Comparison of ENCODE assay signal across 26 cellular contexts in genomic region chr3:171135536-171135935, GRCh38.
DNase-seq lines count a peak whose midpoint lies in the region; ATAC-seq and TF ChIP-seq lines count a peak whose summit lies in the region.
"Had no signal": no experiment of that assay in that cellular context is flagged by ENCODE, and none has a peak within 500 bp of the region (broad histone marks: within the 10 kb centered on the region; RNA-seq: fewer than 3 reads in every experiment).

No MANE protein-coding gene starts in this region.

- no peak for TF ChIP-seq CTCF in CD8-positive, alpha-beta T cell (IDR thresholded peaks at IDR 0.05)
- TF ChIP-seq CTCF in IMR-90 (conservative IDR thresholded peaks at IDR 0.05; ENCODE audit: low read depth, low read length), result no peak
- TF ChIP-seq CTCF in chondrocyte (IDR thresholded peaks at IDR 0.05), result no peak

- H3K4me3 Mint-ChIP-seq in CD8-positive, alpha-beta T cell, result no peak overlapping the region
- H3K4me3 Mint-ChIP-seq in chondrocyte (ENCODE audit: unreplicated experiment), result no peak overlapping the region
- H3K4me3 Mint-ChIP-seq: activated naive CD8-positive, alpha-beta T cell treated with anti-CD3 and anti-CD28 coated beads for 36 hours; brain; CD8-positive, alpha-beta memory T cell; natural killer cell treated with Interleukin-12 subunit alpha and Interleukin-12 subunit beta and Interleukin-15 and Interleukin-18, amount 100 ng/mL, for 72 hours; stimulated activated naive CD8-positive, alpha-beta T cell treated with anti-CD3 and anti-CD28 coated beads, Interleukin-15, amount 100 ng/mL, for 72 hours had no signal

- no peak for TF ChIP-seq RAD21 in IMR-90 (IDR thresholded peaks at IDR 0.05; ENCODE audit: low read length)

- H3K4me1 Mint-ChIP-seq in CD8-positive, alpha-beta T cell (ENCODE audit: low read depth), result no peaks in the 10 kb centered on the region
- H3K4me1 Mint-ChIP-seq in chondrocyte (ENCODE audit: low read depth), result peaks cover 51% of the 10 kb centered on the region
- H3K4me1 Mint-ChIP-seq: activated naive CD8-positive, alpha-beta T cell treated with anti-CD3 and anti-CD28 coated beads for 36 hours; brain; stimulated activated naive CD8-positive, alpha-beta T cell treated with anti-CD3 and anti-CD28 coated beads, Interleukin-15, amount 100 ng/mL, for 72 hours had no signal

- H3K4me1 ChIP-seq in CD8-positive, alpha-beta T cell (ENCODE audit: insufficient read depth, low read length), result no peaks in the 10 kb centered on the region
- H3K4me1 ChIP-seq in IMR-90 (ENCODE audit: control insufficient read depth, insufficient read depth, low read length), result peaks cover 3% of the 10 kb centered on the region; the same call in 1 of the 2 replicates
- H3K4me1 ChIP-seq: HAP-1 had no signal

- H3K4ac ChIP-seq in IMR-90 (ENCODE audit: low read depth, low read length), result no peak overlapping the region

- no peak overlapping the region for H2BK5ac ChIP-seq in IMR-90 (ENCODE audit: low read depth, low read length, poor library complexity, severe bottlenecking)

- H3K9ac ChIP-seq in IMR-90 (ENCODE audit: low read depth, low read length), result no peak overlapping the region

- BruUV-seq in IMR-90 (replicated peaks; lab: Mats Ljungman, UMichigan), result no TSS peak

- H2AK9ac ChIP-seq in IMR-90 (replicated peaks; ENCODE audit: low read depth, low read length, poor library complexity), result no peak overlapping the region

- DNase-seq in CD8-positive, alpha-beta T cell, result no peak
- DNase-seq in IMR-90 (peak; percentile 59), chondrocyte (ENCODE audit: low spot score) (no peak), myocyte (ENCODE audit: low read depth) (peak; percentile 75), NCI-H345 treated with DMSO at 0.1 percent for 48 hours (lab: John Stamatoyannopoulos, UW; ENCODE audit: unreplicated experiment) (no peak), hippocampal formation (lab: John Stamatoyannopoulos, UW) (no peak)
- DNase-seq: activated CD4-positive, alpha-beta T cell treated with anti-CD3 and anti-CD28 coated beads for 4 hours; activated naive CD8-positive, alpha-beta T cell treated with anti-CD3 and anti-CD28 coated beads for 36 hours; CD8-positive, alpha-beta memory T cell; dermis blood vessel endothelial cell; DND-41; left colon; MM.1S; NCI-H146; NCI-H2171; NCI-H526 treated with DMSO at 0.1 percent for 48 hours; posterior cingulate gyrus; stimulated activated CD4-positive, alpha-beta T cell treated with anti-CD3 and anti-CD28 coated beads, Interleukin-2, amount 100 ng/mL, for 24 hours; stimulated activated naive CD8-positive, alpha-beta T cell treated with anti-CD3 and anti-CD28 coated beads, Interleukin-15, amount 100 ng/mL, for 72 hours; SW 1271 had no signal

- H3K4me2 ChIP-seq in IMR-90 (ENCODE audit: low read depth, low read length), result no peak overlapping the region

- in situ Hi-C loops in IMR-90 (cut with MboI; ENCODE audit: low sequenced_read_pairs), result no loop called here

- H3K27me3 ChIP-seq in CD8-positive, alpha-beta T cell (ENCODE audit: insufficient read depth, low read length), result no peaks in the 10 kb centered on the region
- no peaks in the 10 kb centered on the region for H3K27me3 ChIP-seq in IMR-90 (ENCODE audit: control insufficient read depth, insufficient read depth, low read length)
- H3K27me3 ChIP-seq: tibial nerve had no signal

- H3K79me1 ChIP-seq in IMR-90 (ENCODE audit: low read depth in 1 of 2, low read length in 2 of 2), result no peaks in the 10 kb centered on the region

- no peak overlapping the region for H3K23ac ChIP-seq in IMR-90 (ENCODE audit: low read depth, low read length)

- H2AK5ac ChIP-seq in IMR-90 (ENCODE audit: low read depth, low read length), result peak overlapping the region; percentile 15; the same call in 1 of the 2 replicates

- H3K36me3 ChIP-seq in CD8-positive, alpha-beta T cell (ENCODE audit: insufficient read depth, low read length), result peaks cover 27% of the 10 kb centered on the region
- H3K36me3 ChIP-seq in IMR-90 (ENCODE audit: control insufficient read depth, insufficient read depth, low read length), result no peaks in the 10 kb centered on the region; the same call in 1 of the 2 replicates
- H3K36me3 ChIP-seq: HAP-1, tibial nerve had no signal

- H2BK15ac ChIP-seq in IMR-90 (ENCODE audit: low read depth, low read length), result no peak overlapping the region

- no peak overlapping the region for H2AFZ ChIP-seq in IMR-90 (replicated peaks; ENCODE audit: low read length, poor library complexity)

- no peaks in the 10 kb centered on the region for H3K9me3 ChIP-seq in CD8-positive, alpha-beta T cell (ENCODE audit: low read length)
- H3K9me3 ChIP-seq in IMR-90 (ENCODE audit: control insufficient read depth, insufficient read depth, low read length), result no peaks in the 10 kb centered on the region
- H3K9me3 ChIP-seq: HAP-1, tibial nerve had no signal

- CTCF ChIA-PET in CD8-positive, alpha-beta T cell (lab: Charles Lee), result interaction anchor here (1.7 kb wide), 1 partner anchor 10 kb away, joined by 5 read pairs; no protein-coding TSS in a partner anchor
- CTCF ChIA-PET in IMR-90 (lab: Yijun Ruan, JAX), result no interaction called here

- no peak overlapping the region for H4K5ac ChIP-seq in IMR-90 (ENCODE audit: low read depth, low read length)

- no peak overlapping the region for H2BK120ac ChIP-seq in IMR-90 (ENCODE audit: low read depth, low read length)

- no CpG with 5 or more reads among the region's 2 CpGs for WGBS in IMR-90 (ENCODE audit: extremely low coverage in 2 of 2, insufficient read length in 1 of 2), 2 experiments

- no peak for ATAC-seq in CD8-positive, alpha-beta T cell
- ATAC-seq in IMR-90 (ENCODE audit: low read depth) (peak; percentile 35; the same call in 1 of the 2 replicates), HG02884 (IDR thresholded peaks at IDR 0.05; ENCODE audit: unreplicated experiment) (no peak), HG02759 (IDR thresholded peaks at IDR 0.05; ENCODE audit: unreplicated experiment) (no peak)
- ATAC-seq: left colon; natural killer cell treated with Interleukin-12 subunit alpha and Interleukin-12 subunit beta and Interleukin-15 and Interleukin-18, amount 100 ng/mL, for 72 hours; stimulated activated naive CD8-positive, alpha-beta T cell treated with anti-CD3 and anti-CD28 coated beads, Interleukin-15, amount 100 ng/mL, for 72 hours had no signal

- intact Hi-C loops in CD8-positive, alpha-beta T cell (cut with DNase I, micrococcal nuclease), result no loop called here
- intact Hi-C loops in IMR-90 (cut with micrococcal nuclease), result no loop called here

- no peak overlapping the region for H3K4me3 ChIP-seq in CD8-positive, alpha-beta T cell (ENCODE audit: low read depth, low read length)
- no peak overlapping the region for H3K4me3 ChIP-seq in IMR-90 (ENCODE audit: insufficient read depth, low read depth, low read length)
- H3K4me3 ChIP-seq: HAP-1, tibial nerve had no signal

- no peaks in the 10 kb centered on the region for H3K9me3 Mint-ChIP-seq in CD8-positive, alpha-beta T cell
- H3K9me3 Mint-ChIP-seq in chondrocyte (ENCODE audit: low read depth), result no peaks in the 10 kb centered on the region
- H3K9me3 Mint-ChIP-seq: activated naive CD8-positive, alpha-beta T cell treated with anti-CD3 and anti-CD28 coated beads for 36 hours; brain; CD8-positive, alpha-beta memory T cell; natural killer cell treated with Interleukin-12 subunit alpha and Interleukin-12 subunit beta and Interleukin-15 and Interleukin-18, amount 100 ng/mL, for 72 hours; stimulated activated naive CD8-positive, alpha-beta T cell treated with anti-CD3 and anti-CD28 coated beads, Interleukin-15, amount 100 ng/mL, for 72 hours had no signal

- dilution Hi-C loops in IMR-90 (cut with HindIII; ENCODE audit: low sequenced_read_pairs, unreplicated experiment), result no loop called here

- no peak overlapping the region for H4K8ac ChIP-seq in IMR-90 (ENCODE audit: low read depth in 2 of 2, low read length in 2 of 2)

- no peak overlapping the region for H2BK20ac ChIP-seq in IMR-90 (ENCODE audit: low read depth, low read length)

- no peaks in the 10 kb centered on the region for H4K20me1 ChIP-seq in IMR-90 (ENCODE audit: insufficient read depth, low read length)

- POLR2A ChIA-PET in CD8-positive, alpha-beta T cell (lab: Charles Lee), result no interaction called here
- POLR2A ChIA-PET in IMR-90 (lab: Charles Lee; ENCODE audit: unreplicated experiment), result no interaction called here

- no peak overlapping the region for H3K27ac ChIP-seq in CD8-positive, alpha-beta T cell (ENCODE audit: low read depth, low read length)
- H3K27ac ChIP-seq in IMR-90 (ENCODE audit: insufficient read depth, low read length), result no peak overlapping the region
- H3K27ac ChIP-seq: tibial nerve had no signal

- no peak overlapping the region for H4K91ac ChIP-seq in IMR-90 (ENCODE audit: insufficient read depth, low read depth, low read length)

- H3K14ac ChIP-seq in IMR-90 (replicated peaks; ENCODE audit: low read depth, low read length), result no peak overlapping the region

- H3K18ac ChIP-seq in IMR-90 (ENCODE audit: low read depth, low read length), result no peak overlapping the region

- peaks cover 83% of the 10 kb centered on the region for H3K36me3 Mint-ChIP-seq in CD8-positive, alpha-beta T cell
- peaks cover 13% of the 10 kb centered on the region for H3K36me3 Mint-ChIP-seq in chondrocyte (ENCODE audit: low read depth)

- H3K9me1 ChIP-seq in IMR-90 (ENCODE audit: insufficient read depth, low read length), result peaks cover 2% of the 10 kb centered on the region; the same call in 1 of the 2 replicates

- H3K27ac Mint-ChIP-seq in CD8-positive, alpha-beta T cell, result peak overlapping the region; percentile 17
- H3K27ac Mint-ChIP-seq in chondrocyte (ENCODE audit: unreplicated experiment), result peak overlapping the region; percentile 77
- H3K27ac Mint-ChIP-seq: activated naive CD8-positive, alpha-beta T cell treated with anti-CD3 and anti-CD28 coated beads for 36 hours; brain; natural killer cell treated with Interleukin-12 subunit alpha and Interleukin-12 subunit beta and Interleukin-15 and Interleukin-18, amount 100 ng/mL, for 72 hours; stimulated activated naive CD8-positive, alpha-beta T cell treated with anti-CD3 and anti-CD28 coated beads, Interleukin-15, amount 100 ng/mL, for 72 hours had no signal

- no peaks in the 10 kb centered on the region for H3K27me3 Mint-ChIP-seq in CD8-positive, alpha-beta T cell (ENCODE audit: low read depth)
- H3K27me3 Mint-ChIP-seq in chondrocyte (ENCODE audit: low read depth), result no peaks in the 10 kb centered on the region
- H3K27me3 Mint-ChIP-seq: activated naive CD8-positive, alpha-beta T cell treated with anti-CD3 and anti-CD28 coated beads for 36 hours; brain; CD8-positive, alpha-beta memory T cell; natural killer cell treated with Interleukin-12 subunit alpha and Interleukin-12 subunit beta and Interleukin-15 and Interleukin-18, amount 100 ng/mL, for 72 hours; stimulated activated naive CD8-positive, alpha-beta T cell treated with anti-CD3 and anti-CD28 coated beads, Interleukin-15, amount 100 ng/mL, for 72 hours had no signal

- no peak overlapping the region for H3K56ac ChIP-seq in IMR-90 (ENCODE audit: extremely low read depth, insufficient read depth, low read length)

- no peak for TF ChIP-seq POLR2A in IMR-90 (IDR thresholded peaks at IDR 0.05; ENCODE audit: low read depth, low read length)

TF ChIP-seq in IMR-90, 13 proteins besides CTCF, POLR2A, EP300 and RAD21 (continues in another document):
- no peak for TF ChIP-seq RCOR1 (IDR thresholded peaks at IDR 0.05; ENCODE audit: insufficient replicate concordance, low read length)
- no peak for TF ChIP-seq FOS (IDR thresholded peaks at IDR 0.05; ENCODE audit: low read depth, low read length)
- TF ChIP-seq MAZ (IDR thresholded peaks at IDR 0.05; ENCODE audit: borderline replicate concordance, low read depth, low read length), result no peak

Comparison
In these comparisons a context has a peak if more than half of its experiments do, and no peak if none do; other contexts are left out.
1. DNase-seq: peak in IMR-90 (single experiment) and myocyte (single experiment); none in CD8-positive, alpha-beta T cell (0 of 7), chondrocyte (single experiment), NCI-H345 treated with DMSO at 0.1 percent for 48 hours (single experiment) and hippocampal formation (0 of 2).